28 cellular contexts compared by ENCODE assay signal in genomic region chr18:8277270-8277669, GRCh38.
A peak's percentile ranks its signal among the peaks of the same experiment; 100 is the strongest.
DNase-seq lines count a peak whose midpoint lies in the region; ATAC-seq and TF ChIP-seq lines count a peak whose summit lies in the region.
"Had no signal": no experiment of that assay in that cellular context is flagged by ENCODE, and none has a peak within 500 bp of the region (broad histone marks: within the 10 kb centered on the region; RNA-seq: fewer than 3 reads in every experiment).

No MANE protein-coding gene starts in this region.

- no peak overlapping the region for H3K4me3 Mint-ChIP-seq in effector memory CD8-positive, alpha-beta T cell
- H3K4me3 Mint-ChIP-seq: CD14-positive monocyte; CD8-positive, alpha-beta memory T cell had no signal

- no peak overlapping the region for H4K5ac ChIP-seq in IMR-90 (ENCODE audit: low read depth, low read length)

- H3K36me3 ChIP-seq in IMR-90 (ENCODE audit: control insufficient read depth, insufficient read depth, low read length), result no peaks in the 10 kb centered on the region
- H3K36me3 ChIP-seq in liver (ENCODE audit: control insufficient read depth in 4 of 4, insufficient read depth in 3 of 4, low read depth in 1 of 4, low read length in 3 of 4), result no peaks in the 10 kb centered on the region
- H3K36me3 ChIP-seq in uterus, result no peaks in the 10 kb centered on the region
- H3K36me3 ChIP-seq: BE2C had no signal

- H3K4me2 ChIP-seq in IMR-90 (ENCODE audit: low read depth, low read length), result no peak overlapping the region

- no peak overlapping the region for H3K56ac ChIP-seq in IMR-90 (ENCODE audit: extremely low read depth, insufficient read depth, low read length)

- H3K27ac Mint-ChIP-seq in effector memory CD8-positive, alpha-beta T cell, result no peak overlapping the region
- H3K27ac Mint-ChIP-seq: CD14-positive monocyte; CD8-positive, alpha-beta memory T cell had no signal

- peak; percentile 65 for ATAC-seq in IMR-90 (ENCODE audit: low read depth)
- no peak for ATAC-seq in effector memory CD8-positive, alpha-beta T cell (replicated peaks)
- ATAC-seq: K562 had no signal

- no peak overlapping the region for H4K91ac ChIP-seq in IMR-90 (ENCODE audit: insufficient read depth, low read depth, low read length)

- H3K4ac ChIP-seq in IMR-90 (ENCODE audit: low read depth, low read length), result no peak overlapping the region

- H3K9ac ChIP-seq in IMR-90 (ENCODE audit: low read depth, low read length), result no peak overlapping the region
- H3K9ac ChIP-seq in liver (ENCODE audit: low read depth in 1 of 2, low read length in 2 of 2), result no peak overlapping the region
- H3K9ac ChIP-seq: GM23248 had no signal

- no peak overlapping the region for H3K4me3 ChIP-seq in IMR-90 (ENCODE audit: insufficient read depth, low read depth, low read length)
- H3K4me3 ChIP-seq in cardiac fibroblast (replicated peaks in 1 of 2; ENCODE audit: low read depth in 2 of 2, low read length in 2 of 2), result no peak overlapping the region
- no peak overlapping the region for H3K4me3 ChIP-seq in fibroblast of pulmonary artery (replicated peaks; ENCODE audit: low read depth, low read length)
- no peak overlapping the region for H3K4me3 ChIP-seq in liver (ENCODE audit: low read depth in 1 of 3, low read length in 3 of 3)
- no peak overlapping the region for H3K4me3 ChIP-seq in uterus
- H3K4me3 ChIP-seq: GM23248, K562 had no signal

- no peaks in the 10 kb centered on the region for H3K4me1 ChIP-seq in IMR-90 (ENCODE audit: control insufficient read depth, insufficient read depth, low read length)
- no peaks in the 10 kb centered on the region for H3K4me1 ChIP-seq in liver (ENCODE audit: control insufficient read depth in 4 of 4, insufficient read depth in 4 of 4, low read length in 3 of 4)
- H3K4me1 ChIP-seq in uterus, result no peaks in the 10 kb centered on the region
- H3K4me1 ChIP-seq: BE2C had no signal

- peaks cover 2 to 7% of the 10 kb centered on the region in 2 donors for H3K9me3 Mint-ChIP-seq in effector memory CD8-positive, alpha-beta T cell

- no peak overlapping the region for H2AK5ac ChIP-seq in IMR-90 (ENCODE audit: low read depth, low read length)

- H3K79me1 ChIP-seq in IMR-90 (ENCODE audit: low read depth in 1 of 2, low read length in 2 of 2), result no peaks in the 10 kb centered on the region

- no peak overlapping the region for H2AK9ac ChIP-seq in IMR-90 (replicated peaks; ENCODE audit: low read depth, low read length, poor library complexity)

- POLR2A ChIA-PET in IMR-90 (lab: Charles Lee; ENCODE audit: unreplicated experiment), result no interaction called here

- H3K27me3 Mint-ChIP-seq in effector memory CD8-positive, alpha-beta T cell, result no peaks in the 10 kb centered on the region
- H3K27me3 Mint-ChIP-seq: CD8-positive, alpha-beta memory T cell had no signal

- no peak overlapping the region for H2BK15ac ChIP-seq in IMR-90 (ENCODE audit: low read depth, low read length)

- no peak overlapping the region for H2BK20ac ChIP-seq in IMR-90 (ENCODE audit: low read depth, low read length)

- no peak overlapping the region for H3K18ac ChIP-seq in IMR-90 (ENCODE audit: low read depth, low read length)

- DNase-seq in IMR-90 (peak; percentile 50), cardiac fibroblast (ENCODE audit: low read depth in 2 of 2) (peak; percentile 25 to 33), fibroblast of pulmonary artery (ENCODE audit: low read depth) (peak; percentile 19), uterus (no peak), G401 (ENCODE audit: low spot score) (no peak), amygdala (lab: John Stamatoyannopoulos, UW) (no peak)
- DNase-seq in effector memory CD8-positive, alpha-beta T cell, result no peak
- DNase-seq: 8988T; ACHN; BE2C; CD8-positive, alpha-beta memory T cell; DMS 273 treated with DMSO at 0.1 percent for 48 hours; DMS79; EL; GF-D8; GM23248; H7; Kasumi-1; MV-4-11; NCI-H1105; NCI-H2029; NCI-H2227 treated with DMSO at 0.1 percent for 48 hours; NCI-H526 treated with DMSO at 0.1 percent for 48 hours; Right ventricle myocardium superior; RPMI8226 had no signal

- no peaks in the 10 kb centered on the region; the same call in 1 of the 2 replicates for H3K9me1 ChIP-seq in IMR-90 (ENCODE audit: insufficient read depth, low read length)

- no peaks in the 10 kb centered on the region for H3K4me1 Mint-ChIP-seq in effector memory CD8-positive, alpha-beta T cell (ENCODE audit: low read depth in 2 of 2)
- H3K4me1 Mint-ChIP-seq: CD14-positive monocyte; CD8-positive, alpha-beta memory T cell had no signal

- no peak overlapping the region for H2BK120ac ChIP-seq in IMR-90 (ENCODE audit: low read depth, low read length)

- H3K23ac ChIP-seq in IMR-90 (ENCODE audit: low read depth, low read length), result no peak overlapping the region

- TF ChIP-seq POLR2A in IMR-90 (IDR thresholded peaks at IDR 0.05; ENCODE audit: low read depth, low read length) (no peak), uterus (IDR thresholded peaks at IDR 0.05) (no peak)

- dilution Hi-C loops in IMR-90 (cut with HindIII; ENCODE audit: low sequenced_read_pairs, unreplicated experiment), result no loop called here

- BruUV-seq in IMR-90 (replicated peaks; lab: Mats Ljungman, UMichigan), result no TSS peak

- TF ChIP-seq CTCF in IMR-90 (conservative IDR thresholded peaks at IDR 0.05; ENCODE audit: low read depth, low read length), result no peak
- TF ChIP-seq CTCF in cardiac fibroblast (IDR thresholded peaks at IDR 0.05; ENCODE audit: low read depth, low read length), result no peak
- no peak for TF ChIP-seq CTCF in fibroblast of pulmonary artery (IDR thresholded peaks at IDR 0.05; ENCODE audit: low read length, missing control alignments)
- no peak for TF ChIP-seq CTCF in liver (IDR thresholded peaks at IDR 0.05; ENCODE audit: low read depth, low read length, missing input control)
- TF ChIP-seq CTCF in uterus (IDR thresholded peaks at IDR 0.05), result no peak

- intact Hi-C loops in IMR-90 (cut with micrococcal nuclease) (no loop called here), uterus (cut with DNase I; ENCODE audit: low total_unique reads) (no loop called here)

- in situ Hi-C loops in IMR-90 (cut with MboI; ENCODE audit: low sequenced_read_pairs) (no loop called here), G401 (cut with HindIII; ENCODE audit: low sequenced_read_pairs) (no loop called here)

- TF ChIP-seq RAD21 in IMR-90 (IDR thresholded peaks at IDR 0.05; ENCODE audit: low read length) (no peak), liver (IDR thresholded peaks at IDR 0.05) (peak; percentile 41 to 47)

- no CpG with 5 or more reads among the region's 1 CpG for WGBS in IMR-90 (ENCODE audit: extremely low coverage in 2 of 2, insufficient read length in 1 of 2), 2 experiments
- WGBS in liver, result 37% methylated on average over 1 of the region's 1 CpG

- no peaks in the 10 kb centered on the region for H3K9me3 ChIP-seq in IMR-90 (ENCODE audit: control insufficient read depth, insufficient read depth, low read length)
- H3K9me3 ChIP-seq in liver (ENCODE audit: control insufficient read depth in 4 of 4, low read length in 3 of 4), result no peaks in the 10 kb centered on the region
- H3K9me3 ChIP-seq in uterus, result no peaks in the 10 kb centered on the region
- H3K9me3 ChIP-seq: BE2C had no signal

- H3K14ac ChIP-seq in IMR-90 (replicated peaks; ENCODE audit: low read depth, low read length), result no peak overlapping the region

- CTCF ChIA-PET in IMR-90 (lab: Yijun Ruan, JAX), result no interaction called here

- no peak overlapping the region for H4K8ac ChIP-seq in IMR-90 (ENCODE audit: low read depth in 2 of 2, low read length in 2 of 2)

- H4K20me1 ChIP-seq in IMR-90 (ENCODE audit: insufficient read depth, low read length), result no peaks in the 10 kb centered on the region

- H3K27me3 ChIP-seq in IMR-90 (ENCODE audit: control insufficient read depth, insufficient read depth, low read length), result no peaks in the 10 kb centered on the region
- no peaks in the 10 kb centered on the region for H3K27me3 ChIP-seq in liver (ENCODE audit: control insufficient read depth in 4 of 4, insufficient read depth in 4 of 4, low read length in 3 of 4)
- H3K27me3 ChIP-seq in uterus, result no peaks in the 10 kb centered on the region
- H3K27me3 ChIP-seq: BE2C had no signal

- H3K27ac ChIP-seq in IMR-90 (ENCODE audit: insufficient read depth, low read length) (no peak overlapping the region), liver (ENCODE audit: low read depth in 1 of 2, low read length in 2 of 2) (no peak overlapping the region), uterus (no peak overlapping the region)
- H3K27ac ChIP-seq: GM23248 had no signal

- H3K36me3 Mint-ChIP-seq in effector memory CD8-positive, alpha-beta T cell (ENCODE audit: insufficient read depth), result no peaks in the 10 kb centered on the region
- H3K36me3 Mint-ChIP-seq: CD14-positive monocyte; CD8-positive, alpha-beta memory T cell had no signal

- no peak overlapping the region for H2AFZ ChIP-seq in IMR-90 (replicated peaks; ENCODE audit: low read length, poor library complexity)
- H2AFZ ChIP-seq: GM23248 had no signal

- no peak overlapping the region for H2BK5ac ChIP-seq in IMR-90 (ENCODE audit: low read depth, low read length, poor library complexity, severe bottlenecking)

TF ChIP-seq in IMR-90, 13 proteins besides CTCF, POLR2A, EP300 and RAD21:
- TF ChIP-seq CEBPB (IDR thresholded peaks at IDR 0.05; ENCODE audit: low read depth, low read length), result peak; percentile 75
- no peak for TF ChIP-seq RCOR1 (IDR thresholded peaks at IDR 0.05; ENCODE audit: insufficient replicate concordance, low read length)

TF ChIP-seq in liver, 16 proteins besides CTCF, POLR2A, EP300 and RAD21:
- TF ChIP-seq FOXA1 (IDR thresholded peaks at IDR 0.05), result no peak
- TF ChIP-seq ZBTB33 (IDR thresholded peaks at IDR 0.05), result peak; percentile 28
- peak; percentile 36 to 53 for TF ChIP-seq HNF4A (conservative IDR thresholded peaks at IDR 0.05)
- peak; percentile 16 for TF ChIP-seq YY1 (IDR thresholded peaks at IDR 0.05)
- peak; percentile 17 to 19 for TF ChIP-seq JUND (IDR thresholded peaks at IDR 0.05)
- peak; percentile 50 to 74 for TF ChIP-seq RXRA (IDR thresholded peaks at IDR 0.05)
TF ChIP-seq in liver: peak in this region for 5.

Comparison
In these comparisons a context has a peak if more than half of its experiments do, and no peak if none do; other contexts are left out.
1. DNase-seq: peak in IMR-90 (single experiment), cardiac fibroblast (2 of 2) and fibroblast of pulmonary artery (single experiment); none in uterus (0 of 2), G401 (single experiment), effector memory CD8-positive, alpha-beta T cell (0 of 3) and amygdala (0 of 56).